Comparison of ENCODE assay signal across 21 cellular contexts in the genomic region with DNA sequence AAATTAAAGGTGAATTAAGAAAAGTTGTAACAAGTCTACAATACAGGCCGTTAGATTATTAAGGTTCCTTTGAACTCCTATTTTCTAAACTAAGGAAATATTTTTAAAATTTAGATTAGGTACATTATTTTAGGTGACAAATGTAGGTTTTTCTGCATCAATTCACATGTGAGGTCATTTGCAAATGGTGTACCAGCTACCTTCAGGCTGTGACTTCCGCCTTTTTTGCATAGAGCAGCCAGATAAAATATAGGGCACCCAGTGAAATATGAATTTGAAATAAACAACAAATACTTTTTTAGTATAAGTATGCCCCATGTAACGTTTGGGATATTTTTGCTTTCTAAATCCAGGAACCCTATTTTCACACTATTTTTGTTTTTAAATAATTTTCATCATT.
"Had no signal": no experiment of that assay in that cellular context is flagged by ENCODE, and none has a peak within 500 bp of the region (broad histone marks: within the 10 kb centered on the region; RNA-seq: fewer than 3 reads in every experiment).

No MANE protein-coding gene starts in this region.

- H3K4me3 ChIP-seq: breast epithelium, hepatocyte, lower lobe of right lung, upper lobe of left lung had no signal

- H3K27ac Mint-ChIP-seq: activated naive CD8-positive, alpha-beta T cell treated with anti-CD3 and anti-CD28 coated beads for 36 hours; activated T-helper 2 cell treated with anti-CD3 and anti-CD28 coated beads, Interferon-gamma antibody, Interleukin-2, Interleukin-4, amounts not matched to agents 10 μg/mL and 5 μg/mL and 100 μg/mL, durations not matched to agents 14 hours and 24 hours and 36 hours; progenitor cell of endocrine pancreas had no signal

- H3K4me1 Mint-ChIP-seq: central memory CD8-positive, alpha-beta T cell had no signal

- H3K4me3 Mint-ChIP-seq: activated naive CD8-positive, alpha-beta T cell treated with anti-CD3 and anti-CD28 coated beads for 36 hours; activated T-cell treated with anti-CD3 and anti-CD28 coated beads, Interleukin-2, amount 50 U/mL, for 4 hours; central memory CD8-positive, alpha-beta T cell; naive thymus-derived CD8-positive, alpha-beta T cell had no signal

- H3K9me3 ChIP-seq: breast epithelium, lower lobe of right lung, upper lobe of left lung had no signal

- H3K27ac ChIP-seq: breast epithelium, hepatocyte, lower lobe of right lung, upper lobe of left lung, WERI-Rb-1 had no signal

- H2AFZ ChIP-seq: hepatocyte had no signal

- ATAC-seq: activated T-cell treated with anti-CD3 and anti-CD28 coated beads, Interleukin-2, amount 50 U/mL, for 4 hours; left lobe of liver; lower lobe of right lung; naive thymus-derived CD8-positive, alpha-beta T cell; stimulated activated naive CD8-positive, alpha-beta T cell treated with anti-CD3 and anti-CD28 coated beads, Interleukin-15, Interleukin-2, amounts not matched to agents 100 U/mL and 50 U/mL, for 24 hours had no signal

- H3K9me3 Mint-ChIP-seq: activated naive CD8-positive, alpha-beta T cell treated with anti-CD3 and anti-CD28 coated beads for 36 hours; activated T-cell treated with anti-CD3 and anti-CD28 coated beads, Interleukin-2, amount 50 U/mL, for 4 hours; activated T-helper 2 cell treated with anti-CD3 and anti-CD28 coated beads, Interferon-gamma antibody, Interleukin-2, Interleukin-4, amounts not matched to agents 10 μg/mL and 5 μg/mL and 100 μg/mL, durations not matched to agents 14 hours and 24 hours and 36 hours; central memory CD8-positive, alpha-beta T cell; immature natural killer cell; naive thymus-derived CD8-positive, alpha-beta T cell had no signal

- DNase-seq: activated CD4-positive, alpha-beta T cell treated with anti-CD3 and anti-CD28 coated beads for 1 hour; activated CD8-positive, alpha-beta memory T cell treated with anti-CD3 and anti-CD28 coated beads, Interleukin-2, amount 50 U/mL, for 4 hours; activated naive CD4-positive, alpha-beta T cell treated with Interleukin-2 at 50 U/mL for 16 hours; activated naive CD8-positive, alpha-beta T cell treated with anti-CD3 and anti-CD28 coated beads for 36 hours; activated T-cell treated with anti-CD3 and anti-CD28 coated beads, Interleukin-2, amount 50 U/mL, for 4 hours; effector memory CD4-positive, alpha-beta T cell; foreskin melanocyte; glutamatergic neuron; lower lobe of right lung; naive thymus-derived CD8-positive, alpha-beta T cell; stimulated activated CD4-positive, alpha-beta T cell treated with anti-CD3 and anti-CD28 coated beads, Interleukin-4, amount 100 ng/mL, for 24 hours; stimulated activated naive CD8-positive, alpha-beta T cell treated with anti-CD3 and anti-CD28 coated beads, Interleukin-15, Interleukin-2, amounts not matched to agents 100 U/mL and 50 U/mL, for 24 hours; upper lobe of left lung; WERI-Rb-1 had no signal

- H3K27me3 Mint-ChIP-seq: activated naive CD8-positive, alpha-beta T cell treated with anti-CD3 and anti-CD28 coated beads for 36 hours; central memory CD8-positive, alpha-beta T cell; naive thymus-derived CD8-positive, alpha-beta T cell; progenitor cell of endocrine pancreas had no signal

- H3K27me3 ChIP-seq: breast epithelium, hepatocyte, upper lobe of left lung had no signal

- H3K79me2 ChIP-seq: hepatocyte had no signal

- H3K4me2 ChIP-seq: hepatocyte had no signal

- H3K36me3 Mint-ChIP-seq: activated naive CD8-positive, alpha-beta T cell treated with anti-CD3 and anti-CD28 coated beads for 36 hours; immature natural killer cell; naive thymus-derived CD8-positive, alpha-beta T cell had no signal

- H3K4me1 ChIP-seq: breast epithelium, lower lobe of right lung had no signal

- H3K36me3 ChIP-seq: breast epithelium, lower lobe of right lung, upper lobe of left lung, WERI-Rb-1 had no signal
